Comparison of ENCODE assay signal across 25 cellular contexts in genomic region chr5:9813305-9813704, GRCh38.
"Had no signal": no experiment of that assay in that cellular context is flagged by ENCODE, and none has a peak within 500 bp of the region (broad histone marks: within the 10 kb centered on the region; RNA-seq: fewer than 3 reads in every experiment).

No MANE protein-coding gene starts in this region.

- ATAC-seq: effector memory CD8-positive, alpha-beta T cell; esophagus mucosa; gastrocnemius medialis; left colon; left lobe of liver; lower lobe of right lung; mucosa of descending colon had no signal

- H3K4me3 ChIP-seq: colonic mucosa, esophagus squamous epithelium, gastrocnemius medialis, heart right ventricle, left ventricle myocardium inferior, lower lobe of right lung, mucosa of descending colon had no signal

- H3K27me3 ChIP-seq: colonic mucosa, esophagus squamous epithelium, gastrocnemius medialis, heart right ventricle had no signal

- FAIRE-seq: endometrium, islet of Langerhans, keratinocyte had no signal

- H3K36me3 ChIP-seq: colonic mucosa, esophagus squamous epithelium, gastrocnemius medialis, heart right ventricle, left ventricle myocardium inferior, lower lobe of right lung had no signal

- H3K9me3 ChIP-seq: colonic mucosa, esophagus squamous epithelium, gastrocnemius medialis, lower lobe of right lung, mucosa of descending colon had no signal

- DNase-seq: colonic mucosa; cortex of kidney; effector CD8-positive, alpha-beta T cell; effector memory CD8-positive, alpha-beta T cell; endodermal cell; erythroblast; esophagus squamous epithelium; foreskin fibroblast; foreskin melanocyte; gastrocnemius medialis; glutamatergic neuron; head of caudate nucleus; heart right ventricle; hippocampal formation; left colon; left ventricle myocardium inferior; lower lobe of right lung; mesenchymal stem cell; mucosa of descending colon; naive B cell had no signal
